In the genomic region with DNA sequence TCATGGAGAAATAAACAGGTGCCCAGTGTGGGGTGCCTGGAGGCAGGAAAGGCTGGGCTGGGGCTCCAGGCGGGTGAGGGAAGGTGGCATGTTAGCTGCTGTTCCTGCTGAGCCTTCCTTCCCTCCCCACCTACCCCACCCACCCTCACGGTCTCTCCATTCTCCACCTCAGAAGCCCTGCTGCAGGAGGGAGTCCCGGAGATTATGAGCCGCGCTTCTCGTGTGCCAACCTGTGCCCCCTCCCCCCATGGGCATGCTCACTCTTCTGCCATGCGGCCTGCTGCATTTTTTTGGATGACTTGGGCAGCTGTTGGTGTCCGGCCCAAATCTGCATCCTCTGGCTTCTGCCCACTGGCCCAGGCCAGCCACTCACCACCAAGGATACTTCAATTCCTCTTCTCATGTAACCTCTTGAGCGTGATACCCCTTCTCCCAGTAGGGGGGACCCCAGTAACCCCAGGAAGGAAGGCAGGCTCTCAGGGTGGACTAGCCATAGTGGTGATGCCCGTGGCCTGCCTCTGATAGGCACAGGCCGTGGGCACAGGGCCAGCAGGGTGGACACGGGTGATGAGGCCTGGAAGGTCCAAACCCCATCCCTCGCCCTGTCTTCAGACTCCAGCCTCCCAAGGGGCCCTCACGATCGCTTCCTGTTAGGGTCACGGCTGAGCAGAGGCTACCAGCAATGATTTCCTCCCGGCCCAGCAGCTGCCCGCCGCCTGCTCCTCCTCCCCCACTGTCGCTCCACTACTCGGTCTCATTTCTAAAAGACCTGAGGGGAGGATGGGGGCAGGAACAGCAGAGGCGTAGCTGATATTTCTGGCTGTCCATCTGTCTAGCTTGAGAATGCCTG, we compare ENCODE assay signal across 14 cellular contexts. TPM values are rescaled to one million over a fixed set of nuclear protein-coding genes. Genes with fewer than 3 reads are reported as not detected.
A peak's percentile ranks its signal among the peaks of the same experiment; 100 is the strongest.
DNase-seq lines count a peak whose midpoint lies in the region; ATAC-seq and TF ChIP-seq lines count a peak whose summit lies in the region.
"Had no signal": no experiment of that assay in that cellular context is flagged by ENCODE, and none has a peak within 500 bp of the region (broad histone marks: within the 10 kb centered on the region; RNA-seq: fewer than 3 reads in every experiment).

No MANE protein-coding gene starts in this region.

- H3K9me3 ChIP-seq in cardiac muscle cell (ENCODE audit: low read depth) (no peaks in the 10 kb centered on the region), mucosa of descending colon (no peaks in the 10 kb centered on the region), vagina (no peaks in the 10 kb centered on the region)

- peaks cover 99% of the 10 kb centered on the region for H3K4me1 ChIP-seq in cardiac muscle cell (ENCODE audit: low read depth)
- peaks cover 28% of the 10 kb centered on the region for H3K4me1 ChIP-seq in mucosa of descending colon (ENCODE audit: low read depth)
- H3K4me1 ChIP-seq in vagina = peaks cover 99% of the 10 kb centered on the region

- TF ChIP-seq POLR2A in vagina (IDR thresholded peaks at IDR 0.05) = no peak

- H3K27me3 ChIP-seq in cardiac muscle cell (no peaks in the 10 kb centered on the region), vagina (no peaks in the 10 kb centered on the region)

- H3K4me3 ChIP-seq in cardiac muscle cell (no peak overlapping the region), mucosa of descending colon (no peak overlapping the region), vagina (no peak overlapping the region)

- DNase-seq in cardiac muscle cell (ENCODE audit: low read depth in 1 of 2, low spot score in 1 of 2) (peak in 1 of 2 donors; percentile 53), cardiac septum (ENCODE audit: low spot score) (no peak), dermis blood vessel endothelial cell (peak; percentile 68), mucosa of descending colon (peak in 2 of 3 donors; percentile 36 to 57), vagina (ENCODE audit: extremely low spot score in 2 of 2) (no peak), NCI-H1436 treated with DMSO at 0.1 percent for 48 hours (lab: John Stamatoyannopoulos, UW) (no peak)
- DNase-seq: activated gamma-delta T cell treated with Interleukin-2 at 50 U/mL for 16 hours; islet precursor cell; NCI-H2081; SIG-M5; stimulated activated naive CD8-positive, alpha-beta T cell treated with anti-CD3 and anti-CD28 coated beads, Interleukin-15, amount 100 ng/mL, for 72 hours had no signal

- H3K36me3 ChIP-seq in cardiac muscle cell (no peaks in the 10 kb centered on the region), mucosa of descending colon (ENCODE audit: low read depth) (no peaks in the 10 kb centered on the region), vagina (no peaks in the 10 kb centered on the region)

- TF ChIP-seq CTCF in cardiac muscle cell (IDR thresholded peaks at IDR 0.05; ENCODE audit: low read depth, low read length) (no peak), mucosa of descending colon (IDR thresholded peaks at IDR 0.05) (no peak), vagina (IDR thresholded peaks at IDR 0.05) (no peak)

- intact Hi-C loops in cardiac septum (cut with DNase I) = no loop called here
- intact Hi-C loops in mucosa of descending colon (cut with DNase I, micrococcal nuclease) = no loop called here
- intact Hi-C loops in vagina (cut with DNase I) = no loop called here

- ATAC-seq in mucosa of descending colon = no peak
- ATAC-seq in GM21825 (IDR thresholded peaks at IDR 0.05; ENCODE audit: unreplicated experiment) = no peak
- ATAC-seq in HG03520 (IDR thresholded peaks at IDR 0.05; ENCODE audit: unreplicated experiment) = no peak
- ATAC-seq: natural killer cell treated with Interleukin-12 subunit alpha and Interleukin-12 subunit beta and Interleukin-15 and Interleukin-18, amount 100 ng/mL, for 72 hours had no signal

- H3K27ac ChIP-seq in cardiac muscle cell = peak overlapping the region; percentile 86
- H3K27ac ChIP-seq in vagina = peak overlapping the region; percentile 0

RNA-seq across cellular contexts. Expression of a gene that starts 27.8 kb away (rescaled TPM):
- total RNA-seq in cardiac muscle cell = 112 and 172 TPM in 2 replicates
- 73.3 and 98.3 TPM in 2 replicates for polyA plus RNA-seq in cardiac muscle cell
- 22.4 TPM for total RNA-seq in cardiac septum
- total RNA-seq in dermis blood vessel endothelial cell = 12.1 and 15.1 TPM in 2 replicates
- 10 to 100 TPM; 11.0 to 17.4 (median 11.4) TPM for total RNA-seq in mucosa of descending colon
- total RNA-seq in vagina = 24.3 TPM

Comparison
In these comparisons a context has a peak if more than half of its experiments do, and no peak if none do; other contexts are left out.
1. DNase-seq: peak in dermis blood vessel endothelial cell (single experiment) and mucosa of descending colon (2 of 3); none in cardiac septum (single experiment), vagina (0 of 2) and NCI-H1436 treated with DMSO at 0.1 percent for 48 hours (single experiment).